ENCODE assay signal across 8 cellular contexts in the genomic region with DNA sequence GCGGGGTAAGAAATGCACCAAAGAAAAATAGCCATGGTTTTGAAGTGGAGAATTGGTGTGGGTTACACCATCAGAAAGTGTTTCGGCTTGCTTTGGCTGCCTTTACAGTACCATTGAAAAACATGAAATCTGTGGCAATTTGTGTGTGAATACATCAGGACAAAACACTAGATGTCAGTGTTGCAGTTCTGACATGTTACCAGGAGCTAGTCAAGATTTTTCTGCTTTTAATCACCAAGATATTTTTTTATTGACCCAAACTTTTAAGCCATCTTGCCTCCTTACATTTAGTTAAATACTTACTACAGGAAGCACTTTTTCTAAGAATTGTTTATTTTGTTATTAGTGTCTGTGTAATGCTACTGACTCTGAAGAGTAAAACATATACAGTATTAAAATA. TPM values are rescaled to one million over a fixed set of nuclear protein-coding genes. Genes with fewer than 3 reads are reported as not detected.
DNase-seq lines count a peak whose midpoint lies in the region; ATAC-seq, FAIRE-seq and TF ChIP-seq lines count a peak whose summit lies in the region.

No MANE protein-coding gene starts in this region.

- TF ChIP-seq POLR2A in HepG2 (IDR thresholded peaks at IDR 0.05; ENCODE audit: insufficient read depth in 1 of 2, low read depth in 2 of 2, low read length in 2 of 2) = no peak

- H3K27me3 Mint-ChIP-seq in T-helper 2 cell treated with Interferon-gamma antibody and Interleukin-4, amounts not matched to agents 5 μg/mL and 100 μg/mL, for 36 hours (ENCODE audit: low read depth) = no peaks in the 10 kb centered on the region

- peaks cover 23% of the 10 kb centered on the region for H3K79me2 ChIP-seq in HepG2 (ENCODE audit: insufficient read depth, low read length)

- intact Hi-C loops in HepG2 (cut with micrococcal nuclease; ENCODE audit: unreplicated experiment) = no loop called here

- TF ChIP-seq CTCF in HepG2 (CRISPR knock-in tag; IDR thresholded peaks at IDR 0.05) = peak; percentile 54

- H3K4me1 ChIP-seq in HUES64 (ENCODE audit: insufficient read depth, low read length) = peaks cover 99% of the 10 kb centered on the region
- peaks cover 12% of the 10 kb centered on the region for H3K4me1 ChIP-seq in adipocyte (ENCODE audit: control insufficient read depth, insufficient read depth, low read length)
- no peaks in the 10 kb centered on the region for H3K4me1 ChIP-seq in HepG2 (ENCODE audit: insufficient read depth, low read length)

- no peak overlapping the region for H2AFZ ChIP-seq in HepG2 (ENCODE audit: low read length)

- peaks cover 24% of the 10 kb centered on the region for H3K36me3 ChIP-seq in HUES64 (ENCODE audit: insufficient read depth, low read length)
- H3K36me3 ChIP-seq in adipocyte (ENCODE audit: control insufficient read depth, insufficient read depth, low read length, severe bottlenecking) = peaks cover 5% of the 10 kb centered on the region
- H3K36me3 ChIP-seq in HepG2 (replicated peaks in 1 of 2; ENCODE audit: control insufficient read depth in 1 of 2, insufficient read depth in 2 of 2, low read length in 2 of 2) = peaks cover 7 to 22% of the 10 kb centered on the region in 2 experiments; a peak in 3 of 5 replicates

- H4K20me1 ChIP-seq in HepG2 (ENCODE audit: insufficient read depth, low read length) = no peaks in the 10 kb centered on the region; the same call in 1 of the 2 replicates

- no peaks in the 10 kb centered on the region for H3K9me3 Mint-ChIP-seq in T-helper 2 cell treated with Interferon-gamma antibody and Interleukin-4, amounts not matched to agents 5 μg/mL and 100 μg/mL, for 36 hours

- TF ChIP-seq RAD21 in HepG2 (CRISPR knock-in tag; IDR thresholded peaks at IDR 0.05) = no peak

- H3K27ac ChIP-seq in HUES64 (ENCODE audit: low read depth, low read length) (peak overlapping the region; percentile 91), HepG2 (ENCODE audit: extremely low read length, insufficient read depth, low read length) (no peak overlapping the region)

- in situ Hi-C loops in HepG2 (cut with HindIII; ENCODE audit: extremely low pct_ligation_motif_present, low pct_unique_long_range_greater_than_20kb) = no loop called here

- TF ChIP-seq EP300 in HepG2 (IDR thresholded peaks at IDR 0.05; ENCODE audit: low read depth in 2 of 2, low read length in 2 of 2) (no peak), HepG2 (CRISPR knock-in tag; IDR thresholded peaks at IDR 0.05; ENCODE audit: borderline replicate concordance) (no peak)

- H3K27ac Mint-ChIP-seq in T-helper 2 cell treated with Interferon-gamma antibody and Interleukin-4, amounts not matched to agents 5 μg/mL and 100 μg/mL, for 36 hours = no peak overlapping the region

- DNase-seq in NCI-H748 (lab: John Stamatoyannopoulos, UW; ENCODE audit: unreplicated experiment) = peak; percentile 25
- DNase-seq in NCI-H748 treated with DMSO at 0.1 percent for 48 hours (lab: John Stamatoyannopoulos, UW) = no peak
- peak; percentile 84 for DNase-seq in adipocyte (ENCODE audit: low read depth)
- DNase-seq in HepG2 (ENCODE audit: low spot score) = peak; percentile 12
- no peak for DNase-seq in T-helper 2 cell treated with Interferon-gamma antibody and Interleukin-4, amounts not matched to agents 5 μg/mL and 100 μg/mL, for 36 hours (ENCODE audit: low spot score)

- H3K4me3 Mint-ChIP-seq in T-helper 2 cell treated with Interferon-gamma antibody and Interleukin-4, amounts not matched to agents 5 μg/mL and 100 μg/mL, for 36 hours = no peak overlapping the region

- BruUV-seq in HepG2 (replicated peaks; lab: Mats Ljungman, UMichigan) = no TSS peak

- peak; percentile 73 for ATAC-seq in HepG2
- no peak for ATAC-seq in HG02678 (IDR thresholded peaks at IDR 0.05; ENCODE audit: unreplicated experiment)
- no peak for ATAC-seq in HG03045 (IDR thresholded peaks at IDR 0.05; ENCODE audit: unreplicated experiment)

- H3K27me3 ChIP-seq in HUES64 (ENCODE audit: insufficient read depth, low read length) (no peaks in the 10 kb centered on the region), adipocyte (replicated peaks; ENCODE audit: control insufficient read depth, insufficient read depth, low read length) (no peaks in the 10 kb centered on the region), HepG2 (ENCODE audit: control insufficient read depth in 1 of 2, insufficient read depth in 2 of 2, low read length in 2 of 2) (no peaks in the 10 kb centered on the region)

- H3K9ac ChIP-seq in HUES64 (ENCODE audit: low read depth, low read length) (no peak overlapping the region), adipocyte (ENCODE audit: low read length) (no peak overlapping the region), HepG2 (ENCODE audit: insufficient read depth, low read depth, low read length) (no peak overlapping the region)

- H3K4me3 ChIP-seq in HUES64 (ENCODE audit: low read length) (no peak overlapping the region), adipocyte (ENCODE audit: low read length) (no peak overlapping the region), HepG2 (replicated peaks in 1 of 3; ENCODE audit: insufficient read depth in 1 of 3, low read depth in 2 of 3, low read length in 3 of 3) (no peak overlapping the region)

- peaks cover 2% of the 10 kb centered on the region for H3K4me1 Mint-ChIP-seq in T-helper 2 cell treated with Interferon-gamma antibody and Interleukin-4, amounts not matched to agents 5 μg/mL and 100 μg/mL, for 36 hours (ENCODE audit: low read depth)

- FAIRE-seq in HepG2 (lab: Jason Lieb, UNC) = peak; percentile 56

- POLR2A ChIA-PET in HepG2 (lab: Yijun Ruan, JAX) = interaction anchor here (1.1 kb wide), 1 partner anchor 15 kb away, joined by 4 read pairs; the partner anchor contains the start of gene RRP15

- WGBS in HUES64 = 62% methylated on average over 2 of the region's 2 CpGs
- 87% methylated on average over 2 of the region's 2 CpGs for WGBS in HepG2 (ENCODE audit: low lambda C conversion rate)

- CTCF ChIA-PET in HepG2 (lab: Yijun Ruan, JAX; ENCODE audit: low intra/inter-chr PET ratio, low total read pairs) = no interaction called here

- no peak overlapping the region for H3K4me2 ChIP-seq in HepG2 (ENCODE audit: low read depth, low read length)

- no peaks in the 10 kb centered on the region for H3K9me3 ChIP-seq in HUES64 (ENCODE audit: insufficient read depth, low read depth, low read length)
- no peaks in the 10 kb centered on the region for H3K9me3 ChIP-seq in adipocyte (ENCODE audit: control insufficient read depth, low read length)
- no peaks in the 10 kb centered on the region for H3K9me3 ChIP-seq in HepG2 (ENCODE audit: low read length)

- peaks cover 5% of the 10 kb centered on the region for H3K36me3 Mint-ChIP-seq in T-helper 2 cell treated with Interferon-gamma antibody and Interleukin-4, amounts not matched to agents 5 μg/mL and 100 μg/mL, for 36 hours (ENCODE audit: low read depth)

RNA-seq across cellular contexts. Expression of gene RRP15, which starts 14.3 kb away (rescaled TPM):
- 31.3 TPM for polyA plus RNA-seq in HUES64 (2013, experiment 1 of 2)
- 23.8 TPM for polyA plus RNA-seq in HUES64 (2013, experiment 2 of 2)
- 37.5 and 57.1 TPM in 2 replicates for total RNA-seq in HepG2 (2016; rRNA removed; fragmentation: Illumina TruSeq; extraction: Trizol)
- total RNA-seq in HepG2 (2016; cell fraction: cytosol; rRNA removed; fragmentation: Illumina TruSeq; extraction: Trizol; ENCODE audit: low read depth) = 0.61 and 2.3 TPM in 2 replicates
- total RNA-seq in HepG2 (2016; cell fraction: insoluble cytoplasmic fraction; rRNA removed; fragmentation: Illumina TruSeq; extraction: Trizol) = 32.9 and 43.9 TPM in 2 replicates
- total RNA-seq in HepG2 (2016; cell fraction: membrane; rRNA removed; fragmentation: Illumina TruSeq; extraction: Trizol) = 3.3 and 5.4 TPM in 2 replicates
- 30.8 and 35.0 TPM in 2 replicates for total RNA-seq in HepG2 (2016; cell fraction: nucleus; rRNA removed; fragmentation: Illumina TruSeq; extraction: Trizol)
- polyA plus RNA-seq in HepG2 (2011; rRNA removed) = 1.6 and 2.1 TPM in 2 replicates
- polyA plus RNA-seq in HepG2 (2011; cell fraction: cytosol; rRNA removed) = 0.55 and 1.2 TPM in 2 replicates
- polyA plus RNA-seq in HepG2 (2011; cell fraction: nucleus; rRNA removed) = 0.79 and 1.7 TPM in 2 replicates
- 4.9 and 9.7 TPM in 2 replicates for polyA plus RNA-seq in HepG2 (2012)
- polyA plus RNA-seq in HepG2 (2016; cell fraction: cytosol; fragmentation: Illumina TruSeq; extraction: Trizol; ENCODE audit: low read depth) = 1.6 and 1.9 TPM in 2 replicates
- 40.4 and 42.5 TPM in 2 replicates for polyA plus RNA-seq in HepG2 (2016; cell fraction: insoluble cytoplasmic fraction; fragmentation: Illumina TruSeq; extraction: Trizol; ENCODE audit: low read depth)
- 2.0 and 2.8 TPM in 2 replicates for polyA plus RNA-seq in HepG2 (2016; cell fraction: membrane; fragmentation: Illumina TruSeq; extraction: Trizol; ENCODE audit: low read depth)
- 11.0 and 15.5 TPM in 2 replicates for polyA plus RNA-seq in HepG2 (2016; cell fraction: nucleus; fragmentation: Illumina TruSeq; extraction: Trizol; ENCODE audit: insufficient read depth, low read depth)
- 1.8 and 2.6 TPM in 2 replicates for polyA minus RNA-seq in HepG2 (2011; rRNA and poly(A)+ RNA removed; ENCODE audit: low replicate concordance)
- 2.5 and 3.4 TPM in 2 replicates for polyA minus RNA-seq in HepG2 (2011; cell fraction: cytosol; rRNA and poly(A)+ RNA removed)
- polyA minus RNA-seq in HepG2 (2011; cell fraction: nucleus; rRNA and poly(A)+ RNA removed) = 10.8 and 16.3 TPM in 2 replicates

RNA-seq across cellular contexts. Expression of gene TGFB2, which starts 45.7 kb away (rescaled TPM):
- polyA plus RNA-seq in HUES64 (2013, experiment 1 of 2) = 1.1 TPM
- 3.7 TPM for polyA plus RNA-seq in HUES64 (2013, experiment 2 of 2)
- total RNA-seq in HepG2 (2016; rRNA removed; fragmentation: Illumina TruSeq; extraction: Trizol) = not detected in 2 replicates
- not detected in 2 replicates for total RNA-seq in HepG2 (2016; cell fraction: cytosol; rRNA removed; fragmentation: Illumina TruSeq; extraction: Trizol; ENCODE audit: low read depth)
- total RNA-seq in HepG2 (2016; cell fraction: insoluble cytoplasmic fraction; rRNA removed; fragmentation: Illumina TruSeq; extraction: Trizol) = 0.07 TPM in 1 of 2 replicates, not detected in the other
- total RNA-seq in HepG2 (2016; cell fraction: membrane; rRNA removed; fragmentation: Illumina TruSeq; extraction: Trizol) = not detected in 2 replicates
- total RNA-seq in HepG2 (2016; cell fraction: nucleus; rRNA removed; fragmentation: Illumina TruSeq; extraction: Trizol) = 0.44 TPM in 1 of 2 replicates, not detected in the other
- polyA plus RNA-seq in HepG2 (2011; rRNA removed) = 0.07 and 0.08 TPM in 2 replicates
- polyA plus RNA-seq in HepG2 (2011; cell fraction: cytosol; rRNA removed) = not detected in 2 replicates
- 0.03 and 0.09 TPM in 2 replicates for polyA plus RNA-seq in HepG2 (2011; cell fraction: nucleus; rRNA removed)
- polyA plus RNA-seq in HepG2 (2012) = 0.05 TPM in 1 of 2 replicates, not detected in the other
- not detected in 2 replicates for polyA plus RNA-seq in HepG2 (2016; cell fraction: cytosol; fragmentation: Illumina TruSeq; extraction: Trizol; ENCODE audit: low read depth)
- polyA plus RNA-seq in HepG2 (2016; cell fraction: insoluble cytoplasmic fraction; fragmentation: Illumina TruSeq; extraction: Trizol; ENCODE audit: low read depth) = not detected in 2 replicates
- not detected in 2 replicates for polyA plus RNA-seq in HepG2 (2016; cell fraction: membrane; fragmentation: Illumina TruSeq; extraction: Trizol; ENCODE audit: low read depth)
- not detected in 2 replicates for polyA plus RNA-seq in HepG2 (2016; cell fraction: nucleus; fragmentation: Illumina TruSeq; extraction: Trizol; ENCODE audit: insufficient read depth, low read depth)
- 0.19 TPM in 1 of 2 replicates, not detected in the other for polyA minus RNA-seq in HepG2 (2011; rRNA and poly(A)+ RNA removed; ENCODE audit: low replicate concordance)
- not detected in 2 replicates for polyA minus RNA-seq in HepG2 (2011; cell fraction: cytosol; rRNA and poly(A)+ RNA removed)
- 0.25 and 0.26 TPM in 2 replicates for polyA minus RNA-seq in HepG2 (2011; cell fraction: nucleus; rRNA and poly(A)+ RNA removed)

Comparison
In these comparisons a context has a peak if more than half of its experiments do, and no peak if none do; other contexts are left out.
1. DNase-seq: peak in NCI-H748 (single experiment), adipocyte (single experiment) and HepG2 (single experiment); none in NCI-H748 treated with DMSO at 0.1 percent for 48 hours (single experiment) and T-helper 2 cell treated with Interferon-gamma antibody and Interleukin-4, amounts not matched to agents 5 μg/mL and 100 μg/mL, for 36 hours (single experiment).